Comparison of ENCODE assay signal across 35 cellular contexts in genomic region chr6:155241966-155242365, GRCh38. TPM values are rescaled to one million over a fixed set of nuclear protein-coding genes. Genes with fewer than 3 reads are reported as not detected.
"Had no signal": no experiment of that assay in that cellular context is flagged by ENCODE, and none has a peak within 500 bp of the region (broad histone marks: within the 10 kb centered on the region; RNA-seq: fewer than 3 reads in every experiment).

No MANE protein-coding gene starts in this region.

- H3K27ac ChIP-seq: cardiac muscle cell, colonic mucosa, pancreas, psoas muscle, right atrium auricular region, spleen, testis, uterus, VCaP had no signal

- H3K4me1 ChIP-seq: colonic mucosa, pancreas, psoas muscle, right atrium auricular region, spleen, testis, uterus had no signal

- H3K27me3 ChIP-seq: cardiac muscle cell, colonic mucosa, pancreas, right atrium auricular region, spleen, testis, uterus had no signal

- H3K27ac Mint-ChIP-seq: activated naive CD8-positive, alpha-beta T cell; activated T-helper 2 cell treated with anti-CD3 and anti-CD28 coated beads, Interferon-gamma antibody, Interleukin-2, Interleukin-4, amounts not matched to agents 10 μg/mL and 5 μg/mL and 100 μg/mL, durations not matched to agents 14 hours and 24 hours and 36 hours; immature natural killer cell had no signal

- H3K36me3 Mint-ChIP-seq: activated naive CD8-positive, alpha-beta T cell; immature natural killer cell had no signal

- DNase-seq: activated CD4-positive, alpha-beta T cell treated with anti-CD3 and anti-CD28 coated beads for 48 hours; activated CD4-positive, alpha-beta T cell treated with anti-CD3 and anti-CD28 coated beads, Interleukin-2, amount 50 U/mL, for 48 hours; activated CD8-positive, alpha-beta memory T cell treated with anti-CD3 and anti-CD28 coated beads for 24 hours; activated T-cell treated with anti-CD3 and anti-CD28 coated beads, Interleukin-2, amount 50 U/mL, for 1 hour; aorta; cerebellar nuclear complex; colonic mucosa; effector CD8-positive, alpha-beta T cell; erythroblast; head of caudate nucleus; hypothalamus; immature natural killer cell; kidney; mesendoderm; mucosa of descending colon; pancreas; psoas muscle; spleen; stimulated activated naive CD8-positive, alpha-beta T cell treated with anti-CD3 and anti-CD28 coated beads, Interleukin-15, Interleukin-2, amounts not matched to agents 100 U/mL and 50 U/mL, for 24 hours; T-helper 9 cell; testis; trophoblast cell; uterus had no signal

- H3K4me1 Mint-ChIP-seq: immature natural killer cell had no signal

- ATAC-seq: mucosa of descending colon; pancreas; psoas muscle; stimulated activated naive CD8-positive, alpha-beta T cell treated with anti-CD3 and anti-CD28 coated beads, Interleukin-15, Interleukin-2, amounts not matched to agents 100 U/mL and 50 U/mL, for 24 hours had no signal

- H3K4me3 Mint-ChIP-seq: activated naive CD8-positive, alpha-beta T cell; brain; immature natural killer cell; nephron had no signal

- H3K9me3 ChIP-seq: colonic mucosa, mucosa of descending colon, pancreas, psoas muscle, right atrium auricular region, testis, uterus had no signal

- H3K36me3 ChIP-seq: cardiac muscle cell, colonic mucosa, pancreas, right atrium auricular region, spleen, uterus had no signal

- H3K4me3 ChIP-seq: cardiac muscle cell, colonic mucosa, mucosa of descending colon, pancreas, psoas muscle, right atrium auricular region, spleen, testis, uterus had no signal

RNA-seq across cellular contexts. Expression of gene CLDN20, which starts 21.8 kb away (rescaled TPM):
- total RNA-seq: aorta; cardiac muscle cell; colonic mucosa; dermis microvascular lymphatic vessel endothelial cell; fibroblast of lung; fibroblast of villous mesenchyme; kidney; mucosa of descending colon; pancreas; psoas muscle; right atrium auricular region; spleen; T-helper 1 cell treated with Interleukin-12 subunit alpha and Interleukin-12 subunit beta and Interleukin-4 antibody, amounts not matched to agents 30 ng/mL and 1 ng/mL, for 36 hours; testis had no signal
- polyA plus RNA-seq: adipose tissue, aorta, fibroblast of lung, immature natural killer cell, spleen had no signal
